Comparison of ENCODE assay signal across 1 cellular context in the genomic region with DNA sequence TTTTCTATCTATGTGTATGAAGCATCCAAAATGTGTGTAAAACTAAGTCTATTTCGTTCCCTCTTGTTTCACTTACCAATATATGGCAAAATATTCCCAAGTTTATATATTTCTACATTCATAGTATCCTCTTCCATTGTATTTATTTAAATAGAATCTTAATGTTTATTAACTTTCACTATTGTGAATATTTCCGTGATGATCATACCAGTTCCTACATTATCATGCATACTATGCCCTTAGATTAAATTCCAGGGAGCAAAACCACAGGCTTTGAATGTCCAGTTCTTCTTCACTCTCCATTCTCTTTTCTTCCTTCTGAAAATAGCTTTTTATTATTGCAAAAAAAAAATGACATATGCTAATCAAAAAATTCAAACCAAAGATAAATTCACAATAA.
TF ChIP-seq lines count a peak whose summit lies in the region.

No MANE protein-coding gene starts in this region.

TF ChIP-seq in GM23338, 12 proteins besides CTCF, POLR2A, EP300 and RAD21 (continued from another document):
- TF ChIP-seq, protein P1, sequence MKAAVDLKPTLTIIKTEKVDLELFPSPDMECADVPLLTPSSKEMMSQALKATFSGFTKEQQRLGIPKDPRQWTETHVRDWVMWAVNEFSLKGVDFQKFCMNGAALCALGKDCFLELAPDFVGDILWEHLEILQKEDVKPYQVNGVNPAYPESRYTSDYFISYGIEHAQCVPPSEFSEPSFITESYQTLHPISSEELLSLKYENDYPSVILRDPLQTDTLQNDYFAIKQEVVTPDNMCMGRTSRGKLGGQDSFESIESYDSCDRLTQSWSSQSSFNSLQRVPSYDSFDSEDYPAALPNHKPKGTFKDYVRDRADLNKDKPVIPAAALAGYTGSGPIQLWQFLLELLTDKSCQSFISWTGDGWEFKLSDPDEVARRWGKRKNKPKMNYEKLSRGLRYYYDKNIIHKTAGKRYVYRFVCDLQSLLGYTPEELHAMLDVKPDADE (IDR thresholded peaks at IDR 0.05) = no peak
